In the genomic region with DNA sequence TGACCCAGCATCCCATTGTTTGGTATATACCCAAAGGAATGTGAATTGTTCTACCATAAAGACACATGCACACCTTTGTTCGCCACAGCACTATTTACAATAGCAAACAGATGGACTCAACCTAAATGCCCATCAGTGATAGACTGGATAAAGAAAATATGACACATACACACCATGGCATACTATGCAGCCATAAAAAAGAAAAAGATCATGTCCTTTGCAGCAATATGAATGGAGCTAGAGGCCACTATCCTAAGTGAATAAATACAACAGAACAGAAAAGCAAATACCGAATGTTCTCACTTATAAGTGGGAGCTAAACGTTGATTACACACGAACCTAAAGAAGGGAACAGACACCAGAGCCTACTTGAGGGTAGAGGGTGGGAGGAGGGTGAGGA, we compare ENCODE assay signal across 28 cellular contexts.
"Had no signal": no experiment of that assay in that cellular context is flagged by ENCODE, and none has a peak within 500 bp of the region (broad histone marks: within the 10 kb centered on the region; RNA-seq: fewer than 3 reads in every experiment).

No MANE protein-coding gene starts in this region.

- H3K4me1 ChIP-seq: colonic mucosa, esophagus muscularis mucosa, esophagus squamous epithelium, gastrocnemius medialis, gastroesophageal sphincter, heart left ventricle, heart right ventricle had no signal

- H3K27ac ChIP-seq: colonic mucosa, dorsolateral prefrontal cortex, epithelial cell of prostate, esophagus muscularis mucosa, esophagus squamous epithelium, foreskin keratinocyte, gastrocnemius medialis, gastroesophageal sphincter, heart left ventricle, heart right ventricle, hepatocyte had no signal

- ATAC-seq: effector memory CD8-positive, alpha-beta T cell; esophagus mucosa; foreskin keratinocyte; gastrocnemius medialis; gastroesophageal sphincter; heart left ventricle; heart right ventricle had no signal

- H3K4me2 ChIP-seq: hepatocyte had no signal

- H2AFZ ChIP-seq: hepatocyte had no signal

- FAIRE-seq: colon, endometrium, endothelial cell of umbilical vein, frontal cortex had no signal

- H3K36me3 ChIP-seq: colonic mucosa, esophagus muscularis mucosa, esophagus squamous epithelium, gastrocnemius medialis, gastroesophageal sphincter, heart left ventricle, heart right ventricle had no signal

- DNase-seq: colonic mucosa; cortex of kidney; dermis blood vessel endothelial cell; dorsolateral prefrontal cortex; effector CD4-positive, alpha-beta T cell; effector CD8-positive, alpha-beta T cell; effector memory CD4-positive, alpha-beta T cell; effector memory CD8-positive, alpha-beta T cell; endodermal cell; erythroblast; esophagus squamous epithelium; foreskin fibroblast; foreskin keratinocyte; foreskin melanocyte; gastrocnemius medialis; glutamatergic neuron; head of caudate nucleus; heart left ventricle; heart right ventricle had no signal

- H3K27me3 ChIP-seq: colonic mucosa, dorsolateral prefrontal cortex, foreskin keratinocyte, gastrocnemius medialis, gastroesophageal sphincter, hepatocyte had no signal

- H3K79me2 ChIP-seq: hepatocyte had no signal

- H3K9me3 ChIP-seq: colonic mucosa, esophagus muscularis mucosa, esophagus squamous epithelium, gastrocnemius medialis, gastroesophageal sphincter, heart left ventricle, heart right ventricle had no signal

- H3K4me3 ChIP-seq: colonic mucosa, dorsolateral prefrontal cortex, esophagus muscularis mucosa, esophagus squamous epithelium, gastrocnemius medialis, gastroesophageal sphincter, heart left ventricle, heart right ventricle, hepatocyte had no signal
